ENCODE assay signal across 1 cellular context in the genomic region with DNA sequence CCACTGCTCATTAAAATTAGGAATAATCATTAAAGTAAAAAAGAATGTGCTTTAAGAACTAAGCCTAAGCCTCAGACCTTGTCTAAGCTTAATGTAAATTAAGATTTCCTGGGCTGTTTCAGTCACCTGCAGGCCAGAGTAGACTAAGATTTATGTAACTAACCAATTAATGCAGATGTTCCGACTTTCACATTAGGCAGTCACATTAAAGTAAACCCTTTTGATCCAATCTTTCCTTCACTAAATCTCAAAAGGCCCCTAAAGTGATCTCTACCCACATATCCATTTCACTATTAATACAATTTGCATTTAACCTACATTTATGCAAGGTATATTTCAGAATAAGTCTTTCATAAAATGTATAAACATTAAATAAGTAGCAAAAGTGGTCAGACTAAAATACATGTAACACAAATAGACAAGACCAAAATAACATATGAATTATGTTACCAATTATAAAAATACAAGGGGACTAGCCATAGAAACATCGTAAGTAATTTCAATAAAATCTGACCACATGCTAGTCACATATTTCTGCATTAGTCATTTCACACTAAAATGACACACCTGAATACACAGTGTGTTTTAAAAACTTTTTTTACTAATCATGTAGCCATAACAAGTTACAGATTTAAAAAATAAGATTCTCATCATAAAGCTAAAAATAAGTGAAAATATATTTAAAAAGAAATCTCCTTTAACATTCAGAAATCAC.
TF ChIP-seq lines count a peak whose summit lies in the region.

No MANE protein-coding gene starts in this region.

TF ChIP-seq in HEK293, 187 proteins besides CTCF, POLR2A, EP300 and RAD21 (continued from another document):
- TF ChIP-seq, protein P1, sequence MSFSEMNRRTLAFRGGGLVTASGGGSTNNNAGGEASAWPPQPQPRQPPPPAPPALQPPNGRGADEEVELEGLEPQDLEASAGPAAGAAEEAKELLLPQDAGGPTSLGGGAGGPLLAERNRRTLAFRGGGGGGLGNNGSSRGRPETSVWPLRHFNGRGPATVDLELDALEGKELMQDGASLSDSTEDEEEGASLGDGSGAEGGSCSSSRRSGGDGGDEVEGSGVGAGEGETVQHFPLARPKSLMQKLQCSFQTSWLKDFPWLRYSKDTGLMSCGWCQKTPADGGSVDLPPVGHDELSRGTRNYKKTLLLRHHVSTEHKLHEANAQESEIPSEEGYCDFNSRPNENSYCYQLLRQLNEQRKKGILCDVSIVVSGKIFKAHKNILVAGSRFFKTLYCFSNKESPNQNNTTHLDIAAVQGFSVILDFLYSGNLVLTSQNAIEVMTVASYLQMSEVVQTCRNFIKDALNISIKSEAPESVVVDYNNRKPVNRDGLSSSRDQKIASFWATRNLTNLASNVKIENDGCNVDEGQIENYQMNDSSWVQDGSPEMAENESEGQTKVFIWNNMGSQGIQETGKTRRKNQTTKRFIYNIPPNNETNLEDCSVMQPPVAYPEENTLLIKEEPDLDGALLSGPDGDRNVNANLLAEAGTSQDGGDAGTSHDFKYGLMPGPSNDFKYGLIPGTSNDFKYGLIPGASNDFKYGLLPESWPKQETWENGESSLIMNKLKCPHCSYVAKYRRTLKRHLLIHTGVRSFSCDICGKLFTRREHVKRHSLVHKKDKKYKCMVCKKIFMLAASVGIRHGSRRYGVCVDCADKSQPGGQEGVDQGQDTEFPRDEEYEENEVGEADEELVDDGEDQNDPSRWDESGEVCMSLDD (tag by site-specific recombination; IDR thresholded peaks at IDR 0.05), result no peak
- TF ChIP-seq, protein P2, sequence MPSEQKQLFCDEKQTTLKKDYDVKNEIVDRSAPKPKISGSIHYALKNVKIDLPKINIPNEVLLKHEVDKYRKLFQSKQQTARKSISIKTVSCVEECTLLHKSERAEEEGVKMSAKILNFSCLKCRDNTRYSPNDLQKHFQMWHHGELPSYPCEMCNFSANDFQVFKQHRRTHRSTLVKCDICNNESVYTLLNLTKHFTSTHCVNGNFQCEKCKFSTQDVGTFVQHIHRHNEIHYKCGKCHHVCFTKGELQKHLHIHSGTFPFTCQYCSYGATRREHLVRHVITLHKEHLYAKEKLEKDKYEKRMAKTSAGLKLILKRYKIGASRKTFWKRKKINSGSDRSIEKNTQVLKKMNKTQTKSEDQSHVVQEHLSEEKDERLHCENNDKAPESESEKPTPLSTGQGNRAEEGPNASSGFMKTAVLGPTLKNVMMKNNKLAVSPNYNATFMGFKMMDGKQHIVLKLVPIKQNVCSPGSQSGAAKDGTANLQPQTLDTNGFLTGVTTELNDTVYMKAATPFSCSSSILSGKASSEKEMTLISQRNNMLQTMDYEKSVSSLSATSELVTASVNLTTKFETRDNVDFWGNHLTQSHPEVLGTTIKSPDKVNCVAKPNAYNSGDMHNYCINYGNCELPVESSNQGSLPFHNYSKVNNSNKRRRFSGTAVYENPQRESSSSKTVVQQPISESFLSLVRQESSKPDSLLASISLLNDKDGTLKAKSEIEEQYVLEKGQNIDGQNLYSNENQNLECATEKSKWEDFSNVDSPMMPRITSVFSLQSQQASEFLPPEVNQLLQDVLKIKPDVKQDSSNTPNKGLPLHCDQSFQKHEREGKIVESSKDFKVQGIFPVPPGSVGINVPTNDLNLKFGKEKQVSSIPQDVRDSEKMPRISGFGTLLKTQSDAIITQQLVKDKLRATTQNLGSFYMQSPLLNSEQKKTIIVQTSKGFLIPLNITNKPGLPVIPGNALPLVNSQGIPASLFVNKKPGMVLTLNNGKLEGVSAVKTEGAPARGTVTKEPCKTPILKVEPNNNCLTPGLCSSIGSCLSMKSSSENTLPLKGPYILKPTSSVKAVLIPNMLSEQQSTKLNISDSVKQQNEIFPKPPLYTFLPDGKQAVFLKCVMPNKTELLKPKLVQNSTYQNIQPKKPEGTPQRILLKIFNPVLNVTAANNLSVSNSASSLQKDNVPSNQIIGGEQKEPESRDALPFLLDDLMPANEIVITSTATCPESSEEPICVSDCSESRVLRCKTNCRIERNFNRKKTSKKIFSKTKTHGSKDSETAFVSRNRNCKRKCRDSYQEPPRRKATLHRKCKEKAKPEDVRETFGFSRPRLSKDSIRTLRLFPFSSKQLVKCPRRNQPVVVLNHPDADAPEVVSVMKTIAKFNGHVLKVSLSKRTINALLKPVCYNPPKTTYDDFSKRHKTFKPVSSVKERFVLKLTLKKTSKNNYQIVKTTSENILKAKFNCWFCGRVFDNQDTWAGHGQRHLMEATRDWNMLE (tag by site-specific recombination; conservative IDR thresholded peaks at IDR 0.05; ENCODE audit: low read depth), result no peak
- TF ChIP-seq ZBTB20 (tag by site-specific recombination; IDR thresholded peaks at IDR 0.05) (no peak), PRDM4 (tag by site-specific recombination; IDR thresholded peaks at IDR 0.05) (no peak), SETDB1 (IDR thresholded peaks at IDR 0.05; ENCODE audit: insufficient read length, low read length) (no peak), ZNF311 (tag by site-specific recombination; IDR thresholded peaks at IDR 0.05; ENCODE audit: borderline replicate concordance) (no peak), ZNF148 (tag by site-specific recombination; IDR thresholded peaks at IDR 0.05; ENCODE audit: borderline replicate concordance) (no peak), ZNF211 (tag by site-specific recombination; IDR thresholded peaks at IDR 0.05; ENCODE audit: low read depth) (no peak), FEZF1 (tag by site-specific recombination; IDR thresholded peaks at IDR 0.05) (0 out of 2 replicates have a peak, but pooled peaks have one; percentile 5), ZNF391 (tag by site-specific recombination; IDR thresholded peaks at IDR 0.05; ENCODE audit: borderline replicate concordance, low read depth) (no peak), ZNF114 (tag by site-specific recombination; IDR thresholded peaks at IDR 0.05) (no peak)
- TF ChIP-seq, protein P3, sequence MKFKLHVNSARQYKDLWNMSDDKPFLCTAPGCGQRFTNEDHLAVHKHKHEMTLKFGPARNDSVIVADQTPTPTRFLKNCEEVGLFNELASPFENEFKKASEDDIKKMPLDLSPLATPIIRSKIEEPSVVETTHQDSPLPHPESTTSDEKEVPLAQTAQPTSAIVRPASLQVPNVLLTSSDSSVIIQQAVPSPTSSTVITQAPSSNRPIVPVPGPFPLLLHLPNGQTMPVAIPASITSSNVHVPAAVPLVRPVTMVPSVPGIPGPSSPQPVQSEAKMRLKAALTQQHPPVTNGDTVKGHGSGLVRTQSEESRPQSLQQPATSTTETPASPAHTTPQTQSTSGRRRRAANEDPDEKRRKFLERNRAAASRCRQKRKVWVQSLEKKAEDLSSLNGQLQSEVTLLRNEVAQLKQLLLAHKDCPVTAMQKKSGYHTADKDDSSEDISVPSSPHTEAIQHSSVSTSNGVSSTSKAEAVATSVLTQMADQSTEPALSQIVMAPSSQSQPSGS (tag by site-specific recombination; IDR thresholded peaks at IDR 0.05; ENCODE audit: low read depth), result no peak
